8 cellular contexts compared by ENCODE assay signal in genomic region chr1:119711804-119712341, GRCh38. TPM values are rescaled to one million over a fixed set of nuclear protein-coding genes. Genes with fewer than 3 reads are reported as not detected.
A peak's percentile ranks its signal among the peaks of the same experiment; 100 is the strongest.
DNase-seq lines count a peak whose midpoint lies in the region; ATAC-seq and TF ChIP-seq lines count a peak whose summit lies in the region.

PHGDH (plus strand) TSS chr1:119711934; CDS start chr1:119712023, 89 bp downstream.

- peak within 1 kb of the TSS; percentile 95 for H2AFZ ChIP-seq in ACC112 (ENCODE audit: low read length, unreplicated experiment)

- H3K27ac ChIP-seq in ACC112 (ENCODE audit: low read depth, low read length): no peak within 1 kb of the TSS
- peak within 1 kb of the TSS; percentile 80 to 88 (median 86) for H3K27ac ChIP-seq in esophagus muscularis mucosa (replicated peaks in 1 of 4)

- no peaks in the 10 kb centered on the region for H3K9me3 ChIP-seq in esophagus muscularis mucosa

- peaks cover 9% of the 10 kb centered on the region for H3K27me3 ChIP-seq in ACC112 (ENCODE audit: insufficient read depth, low read length)
- no peaks in the 10 kb centered on the region for H3K27me3 ChIP-seq in esophagus muscularis mucosa

- intact Hi-C loops in esophagus muscularis mucosa (cut with DNase I): no loop called here

- TF ChIP-seq CTCF in esophagus muscularis mucosa (IDR thresholded peaks at IDR 0.05): no peak

- H3K4me3 ChIP-seq in ACC112 (ENCODE audit: low read depth, low read length) (peak within 1 kb of the TSS; percentile 93), esophagus muscularis mucosa (peak within 1 kb of the TSS; percentile 63 to 79 (median 66))

- ATAC-seq in GM18511 (IDR thresholded peaks at IDR 0.05; ENCODE audit: unreplicated experiment): peak; percentile 80
- peak; percentile 72 for ATAC-seq in HG03354 (IDR thresholded peaks at IDR 0.05; ENCODE audit: poor library complexity, severe bottlenecking, unreplicated experiment)
- peak; percentile 76 for ATAC-seq in stimulated activated naive CD8-positive, alpha-beta T cell treated with anti-CD3 and anti-CD28 coated beads, Interleukin-15, Interleukin-2, amounts not matched to agents 100 U/mL and 50 U/mL, for 24 hours

- DNase-seq in NCI-H524 treated with DMSO at 0.1 percent for 48 hours (lab: John Stamatoyannopoulos, UW) (peak; percentile 39), esophagus muscularis mucosa (ENCODE audit: extremely low spot score) (no peak), myocyte (ENCODE audit: low read depth) (peak; percentile 70)
- peak; percentile 81 for DNase-seq in activated CD8-positive, alpha-beta memory T cell treated with anti-CD3 and anti-CD28 coated beads, Interleukin-2, amount 50 U/mL, for 48 hours
- DNase-seq in stimulated activated naive CD8-positive, alpha-beta T cell treated with anti-CD3 and anti-CD28 coated beads, Interleukin-15, Interleukin-2, amounts not matched to agents 100 U/mL and 50 U/mL, for 24 hours: peak; percentile 72

- 1% methylated on average over 23 of the region's 27 CpGs for WGBS in esophagus muscularis mucosa

- no peaks in the 10 kb centered on the region for H3K36me3 ChIP-seq in ACC112 (ENCODE audit: insufficient read depth, low read length)
- no peaks in the 10 kb centered on the region for H3K36me3 ChIP-seq in esophagus muscularis mucosa

- TF ChIP-seq POLR2A in esophagus muscularis mucosa (IDR thresholded peaks at IDR 0.05; ENCODE audit: low read depth): no peak

- peaks cover 35% of the 10 kb centered on the region for H3K79me2 ChIP-seq in ACC112 (ENCODE audit: control insufficient read depth, insufficient read depth, low read length, unreplicated experiment)

- TF ChIP-seq EP300 in esophagus muscularis mucosa (IDR thresholded peaks at IDR 0.05): no peak

- H3K4me1 ChIP-seq in ACC112 (ENCODE audit: control insufficient read depth, insufficient read depth, low read length, unreplicated experiment) (peaks cover 13% of the 10 kb centered on the region), esophagus muscularis mucosa (peaks cover 14 to 40% (median 32%) of the 10 kb centered on the region in 4 donors)

RNA-seq across cellular contexts. Expression of gene PHGDH, which starts in this region (rescaled TPM):
- total RNA-seq in esophagus muscularis mucosa (10 to 100 TPM; 20.3 to 42.7 (median 21.9) TPM), myocyte (23.9 and 26.6 TPM in 2 replicates)
- polyA plus RNA-seq in myocyte (2012): 193 TPM
